23 cellular contexts compared by ENCODE assay signal in genomic region chr6:83878902-83879644, GRCh38. TPM values are rescaled to one million over a fixed set of nuclear protein-coding genes. Genes with fewer than 3 reads are reported as not detected.
"Had no signal": no experiment of that assay in that cellular context is flagged by ENCODE, and none has a peak within 500 bp of the region (broad histone marks: within the 10 kb centered on the region; RNA-seq: fewer than 3 reads in every experiment).

No MANE protein-coding gene starts in this region.

- FAIRE-seq: keratinocyte had no signal

- H3K9me3 ChIP-seq: left lung, right lobe of liver, testis had no signal

- H3K27ac Mint-ChIP-seq: T-cell, type B pancreatic cell had no signal

- H3K27me3 Mint-ChIP-seq: naive thymus-derived CD4-positive, alpha-beta T cell; T-cell; type B pancreatic cell had no signal

- H3K36me3 ChIP-seq: brain microvascular endothelial cell, left lung, right lobe of liver had no signal

- H3K9me3 Mint-ChIP-seq: activated T-cell treated with anti-CD3 and anti-CD28 coated beads, Interleukin-2, amount 50 U/mL, for 4 hours; T-cell; type B pancreatic cell had no signal

- DNase-seq: activated CD4-positive, alpha-beta T cell treated with anti-CD3 and anti-CD28 coated beads, Interleukin-2, amount 50 U/mL, for 1 hour; activated CD4-positive, CD25-positive, alpha-beta regulatory T cell treated with anti-CD3 and anti-CD28 coated beads, Interleukin-2, amount 50 U/mL, for 72 hours; activated CD8-positive, alpha-beta memory T cell treated with anti-CD3 and anti-CD28 coated beads, Interleukin-2, amount 50 U/mL, for 4 hours; activated effector memory CD4-positive, alpha-beta T cell treated with anti-CD3 and anti-CD28 coated beads, Interleukin-2, amount 50 U/mL, for 16 hours; activated naive CD4-positive, alpha-beta T cell treated with anti-CD3 and anti-CD28 coated beads, Interleukin-2, amount 50 U/mL, for 16 hours; activated T-cell treated with anti-CD3 and anti-CD28 coated beads, Interleukin-2, amount 50 U/mL, for 4 hours; aorta; brain microvascular endothelial cell; foreskin melanocyte; left lung; naive thymus-derived CD4-positive, alpha-beta T cell; right lobe of liver; stimulated activated CD4-positive, alpha-beta T cell treated with anti-CD3 and anti-CD28 coated beads, Interleukin-4, amount 100 ng/mL, for 1 hour; T-cell; testis had no signal

- H3K4me2 ChIP-seq: smooth muscle cell had no signal

- ATAC-seq: activated T-cell treated with anti-CD3 and anti-CD28 coated beads, Interleukin-2, amount 50 U/mL, for 4 hours; left lung; naive thymus-derived CD4-positive, alpha-beta T cell; T-cell had no signal

- H3K4me3 ChIP-seq: coronary artery, left lung, right lobe of liver, smooth muscle cell, testis had no signal

- H3K4me1 ChIP-seq: right lobe of liver, testis had no signal

- H3K27me3 ChIP-seq: brain microvascular endothelial cell, left lung, right lobe of liver, testis had no signal

- H3K27ac ChIP-seq: brain microvascular endothelial cell, coronary artery, left lung, right lobe of liver, testis had no signal

- H3K4me3 Mint-ChIP-seq: activated T-cell treated with anti-CD3 and anti-CD28 coated beads, Interleukin-2, amount 50 U/mL, for 4 hours; naive thymus-derived CD4-positive, alpha-beta T cell; T-cell; type B pancreatic cell had no signal

RNA-seq across cellular contexts. Expression of gene RIPPLY2, which starts 25.9 kb away (rescaled TPM):
- total RNA-seq: activated T-cell treated with anti-CD3 and anti-CD28 coated beads, Interleukin-2, amount 50 U/mL, for 4 hours; aorta; epithelial cell of proximal tubule; fibroblast of lung; left lung; naive thymus-derived CD4-positive, alpha-beta T cell; osteocyte; pulmonary artery endothelial cell; right lobe of liver; smooth muscle cell; T-cell had no signal
- polyA plus RNA-seq: fibroblast of lung; naive thymus-derived CD4-positive, alpha-beta T cell; smooth muscle cell had no signal
